8 cellular contexts compared by ENCODE assay signal in the genomic region with DNA sequence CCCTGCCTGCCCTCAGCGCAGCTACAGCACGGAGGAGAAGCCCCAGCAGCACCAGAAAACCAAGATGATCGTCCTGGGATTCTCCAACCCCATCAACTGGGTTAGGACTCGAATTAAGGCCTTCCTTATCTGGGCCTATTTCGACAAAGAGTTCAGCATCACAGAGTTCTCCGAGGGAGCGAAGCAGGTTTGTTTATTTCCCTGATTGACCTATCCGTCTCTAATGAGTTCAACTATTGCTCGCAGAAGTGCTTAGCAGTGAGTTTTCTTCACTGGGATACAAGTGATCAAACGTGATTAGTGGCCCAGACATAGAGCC. TPM values are rescaled to one million over a fixed set of nuclear protein-coding genes. Genes with fewer than 3 reads are reported as not detected.
DNase-seq lines count a peak whose midpoint lies in the region; ATAC-seq and TF ChIP-seq lines count a peak whose summit lies in the region.

No MANE protein-coding gene starts in this region.

- peak overlapping the region; percentile 92 for H2BK5ac ChIP-seq in IMR-90 (ENCODE audit: low read depth, low read length, poor library complexity, severe bottlenecking)

- peak overlapping the region; percentile 7; the same call in 1 of the 2 replicates for H3K18ac ChIP-seq in IMR-90 (ENCODE audit: low read depth, low read length)

- peak overlapping the region; percentile 98 for H2AFZ ChIP-seq in IMR-90 (replicated peaks; ENCODE audit: low read length, poor library complexity)

- H3K36me3 Mint-ChIP-seq in Calu3 (ENCODE audit: insufficient read depth, unreplicated experiment) = peaks cover 54% of the 10 kb centered on the region
- H3K36me3 Mint-ChIP-seq in nephron (ENCODE audit: low read depth) = peaks cover 17% of the 10 kb centered on the region

- H3K4ac ChIP-seq in IMR-90 (ENCODE audit: low read depth, low read length) = peak overlapping the region; percentile 76

- 0 out of 2 replicates have a peak, but pooled peaks cover 4% of the 10 kb centered on the region for H3K9me1 ChIP-seq in IMR-90 (ENCODE audit: insufficient read depth, low read length)

- H3K9ac ChIP-seq in IMR-90 (ENCODE audit: low read depth, low read length) (peak overlapping the region; percentile 93), colonic mucosa (ENCODE audit: low read depth in 2 of 2, low read length in 2 of 2) (peak overlapping the region; percentile 95 to 98)

- H3K4me1 Mint-ChIP-seq in Calu3 (ENCODE audit: low read depth, unreplicated experiment) (peaks cover 30% of the 10 kb centered on the region), nephron (peaks cover 34% of the 10 kb centered on the region)

- CTCF ChIA-PET in Calu3 (lab: Charles Lee) = no interaction called here
- CTCF ChIA-PET in IMR-90 (lab: Yijun Ruan, JAX) = no interaction called here

- H3K4me3 ChIP-seq in IMR-90 (ENCODE audit: insufficient read depth, low read depth, low read length) = peak overlapping the region; percentile 98
- H3K4me3 ChIP-seq in colonic mucosa = peak overlapping the region; percentile 98

- peak overlapping the region; percentile 96 for H2AK9ac ChIP-seq in IMR-90 (replicated peaks; ENCODE audit: low read depth, low read length, poor library complexity)

- 0% methylated on average over 5 of the region's 10 CpGs; no CpG with 5 or more reads in 1 of the 2 experiments for WGBS in IMR-90 (ENCODE audit: extremely low coverage in 2 of 2, insufficient read length in 1 of 2), 2 experiments

- peak overlapping the region; percentile 89; the same call in 1 of the 2 replicates for H4K91ac ChIP-seq in IMR-90 (ENCODE audit: insufficient read depth, low read depth, low read length)

- in situ Hi-C loops in IMR-90 (cut with MboI; ENCODE audit: low sequenced_read_pairs) = no loop called here

- BruUV-seq in Calu3 (replicated peaks; lab: Mats Ljungman, UMichigan) = no TSS peak
- TSS peak; percentile 45 for BruUV-seq in IMR-90 (replicated peaks; lab: Mats Ljungman, UMichigan)

- H2BK15ac ChIP-seq in IMR-90 (ENCODE audit: low read depth, low read length) = no peak overlapping the region

- DNase-seq in Calu3 (no peak), IMR-90 (no peak), colonic mucosa (no peak), NCI-H2081 (lab: John Stamatoyannopoulos, UW) (no peak), kidney tubule cell (ENCODE audit: low spot score) (no peak)
- no peak for DNase-seq in stimulated activated CD4-positive, alpha-beta T cell treated with anti-CD3 and anti-CD28 coated beads, Interleukin-4, amount 100 ng/mL, for 1 hour

- TF ChIP-seq RAD21 in IMR-90 (IDR thresholded peaks at IDR 0.05; ENCODE audit: low read length) = no peak

- ATAC-seq in IMR-90 (ENCODE audit: low read depth) = no peak
- ATAC-seq in GM21447 (IDR thresholded peaks at IDR 0.05; ENCODE audit: unreplicated experiment) = no peak

- H3K27me3 Mint-ChIP-seq in Calu3 (ENCODE audit: unreplicated experiment) (no peaks in the 10 kb centered on the region), nephron (ENCODE audit: low read depth) (no peaks in the 10 kb centered on the region)

- peak overlapping the region; percentile 67 for H3K14ac ChIP-seq in IMR-90 (replicated peaks; ENCODE audit: low read depth, low read length)

- no peak overlapping the region for H2BK20ac ChIP-seq in IMR-90 (ENCODE audit: low read depth, low read length)

- H3K9me3 ChIP-seq in IMR-90 (ENCODE audit: control insufficient read depth, insufficient read depth, low read length) (no peaks in the 10 kb centered on the region), colonic mucosa (no peaks in the 10 kb centered on the region)

- H3K4me1 ChIP-seq in IMR-90 (ENCODE audit: control insufficient read depth, insufficient read depth, low read length) = peaks cover 8% of the 10 kb centered on the region
- peaks cover 12% of the 10 kb centered on the region for H3K4me1 ChIP-seq in colonic mucosa

- H2BK120ac ChIP-seq in IMR-90 (ENCODE audit: low read depth, low read length) = no peak overlapping the region

- H3K4me2 ChIP-seq in IMR-90 (ENCODE audit: low read depth, low read length) = peak overlapping the region; percentile 98

- H3K27me3 ChIP-seq in IMR-90 (ENCODE audit: control insufficient read depth, insufficient read depth, low read length) (no peaks in the 10 kb centered on the region), colonic mucosa (no peaks in the 10 kb centered on the region)

- peak overlapping the region; percentile 98 to 100 for H4K8ac ChIP-seq in IMR-90 (ENCODE audit: low read depth in 2 of 2, low read length in 2 of 2)

- H3K27ac Mint-ChIP-seq in Calu3 (ENCODE audit: unreplicated experiment) = peak overlapping the region; percentile 90
- H3K27ac Mint-ChIP-seq in nephron = peak overlapping the region; percentile 97 to 99 (median 99)

- dilution Hi-C loops in IMR-90 (cut with HindIII; ENCODE audit: low sequenced_read_pairs, unreplicated experiment) = no loop called here

- TF ChIP-seq POLR2A in IMR-90 (IDR thresholded peaks at IDR 0.05; ENCODE audit: low read depth, low read length) = no peak

- peak overlapping the region; percentile 68 for H3K23ac ChIP-seq in IMR-90 (ENCODE audit: low read depth, low read length)

- TF ChIP-seq CTCF in Calu3 (IDR thresholded peaks at IDR 0.05; ENCODE audit: unreplicated experiment) (no peak), IMR-90 (conservative IDR thresholded peaks at IDR 0.05; ENCODE audit: low read depth, low read length) (no peak), colonic mucosa (IDR thresholded peaks at IDR 0.05) (no peak), nephron (IDR thresholded peaks at IDR 0.05; ENCODE audit: unreplicated experiment in 3 of 3) (no peak)

- H3K36me3 ChIP-seq in IMR-90 (ENCODE audit: control insufficient read depth, insufficient read depth, low read length) (peaks cover 5% of the 10 kb centered on the region), colonic mucosa (peaks cover 7% of the 10 kb centered on the region)

- H3K79me1 ChIP-seq in IMR-90 (ENCODE audit: low read depth in 1 of 2, low read length in 2 of 2) = peaks cover 22 to 40% of the 10 kb centered on the region in 2 experiments

- peak overlapping the region; percentile 97 for H4K5ac ChIP-seq in IMR-90 (ENCODE audit: low read depth, low read length)

- H3K4me3 Mint-ChIP-seq in Calu3 (ENCODE audit: low read depth, unreplicated experiment) (peak overlapping the region; percentile 92), nephron (peak overlapping the region; percentile 100)

- H3K27ac ChIP-seq in IMR-90 (ENCODE audit: insufficient read depth, low read length) (peak overlapping the region; percentile 89), colonic mucosa (peak overlapping the region; percentile 94)

- H2AK5ac ChIP-seq in IMR-90 (ENCODE audit: low read depth, low read length) = peak overlapping the region; percentile 50; the same call in 1 of the 2 replicates

- 0 out of 2 replicates have a peak, but pooled peaks cover 6% of the 10 kb centered on the region for H4K20me1 ChIP-seq in IMR-90 (ENCODE audit: insufficient read depth, low read length)

- H3K9me3 Mint-ChIP-seq in Calu3 (ENCODE audit: low read depth, unreplicated experiment) (no peaks in the 10 kb centered on the region), nephron (no peaks in the 10 kb centered on the region)

- intact Hi-C loops in Calu3 (cut with micrococcal nuclease; ENCODE audit: unreplicated experiment) = no loop called here
- intact Hi-C loops in IMR-90 (cut with micrococcal nuclease) = no loop called here
- intact Hi-C loops in colonic mucosa (cut with DNase I) = no loop called here

- POLR2A ChIA-PET in IMR-90 (lab: Charles Lee; ENCODE audit: unreplicated experiment) = no interaction called here

- H3K56ac ChIP-seq in IMR-90 (ENCODE audit: extremely low read depth, insufficient read depth, low read length) = peak overlapping the region; percentile 57

TF ChIP-seq in IMR-90, 13 proteins besides CTCF, POLR2A, EP300 and RAD21 (continues in another document):
- TF ChIP-seq NFE2L2 (IDR thresholded peaks at IDR 0.05; ENCODE audit: low read depth, low read length) = no peak
- TF ChIP-seq MXI1 (IDR thresholded peaks at IDR 0.05; ENCODE audit: borderline replicate concordance, low read depth, low read length) = no peak
- TF ChIP-seq, protein P1, sequence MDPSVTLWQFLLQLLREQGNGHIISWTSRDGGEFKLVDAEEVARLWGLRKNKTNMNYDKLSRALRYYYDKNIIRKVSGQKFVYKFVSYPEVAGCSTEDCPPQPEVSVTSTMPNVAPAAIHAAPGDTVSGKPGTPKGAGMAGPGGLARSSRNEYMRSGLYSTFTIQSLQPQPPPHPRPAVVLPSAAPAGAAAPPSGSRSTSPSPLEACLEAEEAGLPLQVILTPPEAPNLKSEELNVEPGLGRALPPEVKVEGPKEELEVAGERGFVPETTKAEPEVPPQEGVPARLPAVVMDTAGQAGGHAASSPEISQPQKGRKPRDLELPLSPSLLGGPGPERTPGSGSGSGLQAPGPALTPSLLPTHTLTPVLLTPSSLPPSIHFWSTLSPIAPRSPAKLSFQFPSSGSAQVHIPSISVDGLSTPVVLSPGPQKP (IDR thresholded peaks at IDR 0.05; ENCODE audit: borderline replicate concordance, low read depth, low read length) = no peak
- TF ChIP-seq MAFK (IDR thresholded peaks at IDR 0.05; ENCODE audit: low read depth, low read length) = no peak
- no peak for TF ChIP-seq RFX5 (IDR thresholded peaks at IDR 0.05; ENCODE audit: low read depth, low read length)
- no peak for TF ChIP-seq RCOR1 (IDR thresholded peaks at IDR 0.05; ENCODE audit: insufficient replicate concordance, low read length)
- TF ChIP-seq MAZ (IDR thresholded peaks at IDR 0.05; ENCODE audit: borderline replicate concordance, low read depth, low read length) = no peak

RNA-seq across cellular contexts. Expression of a gene that starts 0.6 kb away (rescaled TPM):
- 27.9 and 30.8 TPM in 2 replicates for total RNA-seq in Calu3 (2022)
- 16.8 and 18.3 TPM in 2 replicates for total RNA-seq in IMR-90 (2012; rRNA removed)
- 14.2 and 15.0 TPM in 2 replicates for polyA plus RNA-seq in IMR-90 (2012; rRNA removed)
- polyA plus RNA-seq in IMR-90 (2012; cell fraction: cytosol; rRNA removed) = 2.8 and 8.5 TPM in 2 replicates
- 5.5 TPM in 2 replicates for polyA plus RNA-seq in IMR-90 (2012; cell fraction: nucleus; rRNA removed; ENCODE audit: low replicate concordance)
- total RNA-seq in colonic mucosa = 10 to 100 TPM; 35.5 to 37.3 TPM

RNA-seq across cellular contexts. Expression of a gene that starts 0.7 kb away (rescaled TPM):
- total RNA-seq in Calu3 (2022) (12.5 and 14.2 TPM in 2 replicates), IMR-90 (2012; rRNA removed) (3.8 and 6.9 TPM in 2 replicates), colonic mucosa (1 to 10 TPM; 7.6 to 8.1 TPM)
- 3.2 and 4.0 TPM in 2 replicates for polyA plus RNA-seq in IMR-90 (2012; rRNA removed)
- polyA plus RNA-seq in IMR-90 (2012; cell fraction: cytosol; rRNA removed) = 0.36 and 0.38 TPM in 2 replicates
- polyA plus RNA-seq in IMR-90 (2012; cell fraction: nucleus; rRNA removed; ENCODE audit: low replicate concordance) = 1.4 and 9.5 TPM in 2 replicates

RNA-seq across cellular contexts. Expression of a gene that starts 44.9 kb away (rescaled TPM):
- total RNA-seq in Calu3 (2022) (15.2 and 16.2 TPM in 2 replicates), IMR-90 (2012; rRNA removed) (4.7 and 11.1 TPM in 2 replicates), colonic mucosa (10 to 100 TPM; 17.8 to 18.1 TPM)
- 3.0 and 3.1 TPM in 2 replicates for polyA plus RNA-seq in IMR-90 (2012; rRNA removed)
- polyA plus RNA-seq in IMR-90 (2012; cell fraction: cytosol; rRNA removed) = 1.3 and 1.8 TPM in 2 replicates
- polyA plus RNA-seq in IMR-90 (2012; cell fraction: nucleus; rRNA removed; ENCODE audit: low replicate concordance) = 1.3 and 1.4 TPM in 2 replicates
